Comparison of ENCODE assay signal across 2 cellular contexts in genomic region chr5:140569197-140569596, GRCh38.
TF ChIP-seq lines count a peak whose summit lies in the region.

No MANE protein-coding gene starts in this region.

TF ChIP-seq in liver, 16 proteins besides CTCF, POLR2A, EP300 and RAD21:
- no peak for TF ChIP-seq GABPA (IDR thresholded peaks at IDR 0.05 in 1 of 2, conservative IDR thresholded peaks at IDR 0.05 in 1 of 2)
- TF ChIP-seq HNF4A (conservative IDR thresholded peaks at IDR 0.05), result no peak
- TF ChIP-seq, protein P1, sequence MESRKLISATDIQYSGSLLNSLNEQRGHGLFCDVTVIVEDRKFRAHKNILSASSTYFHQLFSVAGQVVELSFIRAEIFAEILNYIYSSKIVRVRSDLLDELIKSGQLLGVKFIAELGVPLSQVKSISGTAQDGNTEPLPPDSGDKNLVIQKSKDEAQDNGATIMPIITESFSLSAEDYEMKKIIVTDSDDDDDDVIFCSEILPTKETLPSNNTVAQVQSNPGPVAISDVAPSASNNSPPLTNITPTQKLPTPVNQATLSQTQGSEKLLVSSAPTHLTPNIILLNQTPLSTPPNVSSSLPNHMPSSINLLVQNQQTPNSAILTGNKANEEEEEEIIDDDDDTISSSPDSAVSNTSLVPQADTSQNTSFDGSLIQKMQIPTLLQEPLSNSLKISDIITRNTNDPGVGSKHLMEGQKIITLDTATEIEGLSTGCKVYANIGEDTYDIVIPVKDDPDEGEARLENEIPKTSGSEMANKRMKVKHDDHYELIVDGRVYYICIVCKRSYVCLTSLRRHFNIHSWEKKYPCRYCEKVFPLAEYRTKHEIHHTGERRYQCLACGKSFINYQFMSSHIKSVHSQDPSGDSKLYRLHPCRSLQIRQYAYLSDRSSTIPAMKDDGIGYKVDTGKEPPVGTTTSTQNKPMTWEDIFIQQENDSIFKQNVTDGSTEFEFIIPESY (IDR thresholded peaks at IDR 0.05), result no peak

TF ChIP-seq in HepG2, 621 proteins besides CTCF, POLR2A, EP300 and RAD21:
- TF ChIP-seq KLF12 (CRISPR knock-in tag; IDR thresholded peaks at IDR 0.05; ENCODE audit: borderline replicate concordance), result no peak
- TF ChIP-seq ZNF33B (CRISPR knock-in tag; IDR thresholded peaks at IDR 0.05), result no peak
- TF ChIP-seq ZNF24 (IDR thresholded peaks at IDR 0.05), result no peak
- TF ChIP-seq XBP1 (CRISPR knock-in tag; IDR thresholded peaks at IDR 0.05), result no peak
- TF ChIP-seq MEIS2 (CRISPR knock-in tag; IDR thresholded peaks at IDR 0.05), result no peak
- TF ChIP-seq TGIF2 (CRISPR knock-in tag; IDR thresholded peaks at IDR 0.05), result no peak
- TF ChIP-seq MLLT10 (CRISPR knock-in tag; IDR thresholded peaks at IDR 0.05), result no peak
- TF ChIP-seq BCL3 (CRISPR knock-in tag; IDR thresholded peaks at IDR 0.05), result no peak
- no peak for TF ChIP-seq ZNF496 (CRISPR knock-in tag; IDR thresholded peaks at IDR 0.05; ENCODE audit: insufficient replicate concordance)
- no peak for TF ChIP-seq ARNT (IDR thresholded peaks at IDR 0.05)
- TF ChIP-seq, protein P2, sequence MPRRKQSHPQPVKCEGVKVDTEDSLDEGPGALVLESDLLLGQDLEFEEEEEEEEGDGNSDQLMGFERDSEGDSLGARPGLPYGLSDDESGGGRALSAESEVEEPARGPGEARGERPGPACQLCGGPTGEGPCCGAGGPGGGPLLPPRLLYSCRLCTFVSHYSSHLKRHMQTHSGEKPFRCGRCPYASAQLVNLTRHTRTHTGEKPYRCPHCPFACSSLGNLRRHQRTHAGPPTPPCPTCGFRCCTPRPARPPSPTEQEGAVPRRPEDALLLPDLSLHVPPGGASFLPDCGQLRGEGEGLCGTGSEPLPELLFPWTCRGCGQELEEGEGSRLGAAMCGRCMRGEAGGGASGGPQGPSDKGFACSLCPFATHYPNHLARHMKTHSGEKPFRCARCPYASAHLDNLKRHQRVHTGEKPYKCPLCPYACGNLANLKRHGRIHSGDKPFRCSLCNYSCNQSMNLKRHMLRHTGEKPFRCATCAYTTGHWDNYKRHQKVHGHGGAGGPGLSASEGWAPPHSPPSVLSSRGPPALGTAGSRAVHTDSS (CRISPR knock-in tag; conservative IDR thresholded peaks at IDR 0.05), result no peak
- TF ChIP-seq, protein P3, sequence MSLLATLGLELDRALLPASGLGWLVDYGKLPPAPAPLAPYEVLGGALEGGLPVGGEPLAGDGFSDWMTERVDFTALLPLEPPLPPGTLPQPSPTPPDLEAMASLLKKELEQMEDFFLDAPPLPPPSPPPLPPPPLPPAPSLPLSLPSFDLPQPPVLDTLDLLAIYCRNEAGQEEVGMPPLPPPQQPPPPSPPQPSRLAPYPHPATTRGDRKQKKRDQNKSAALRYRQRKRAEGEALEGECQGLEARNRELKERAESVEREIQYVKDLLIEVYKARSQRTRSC (CRISPR knock-in tag; IDR thresholded peaks at IDR 0.05; ENCODE audit: low read depth), result no peak
- no peak for TF ChIP-seq SOX13 (IDR thresholded peaks at IDR 0.05)
- no peak for TF ChIP-seq SOX13 (CRISPR knock-in tag; conservative IDR thresholded peaks at IDR 0.05 in 1 of 2, IDR thresholded peaks at IDR 0.05 in 1 of 2)
- TF ChIP-seq, protein P4, sequence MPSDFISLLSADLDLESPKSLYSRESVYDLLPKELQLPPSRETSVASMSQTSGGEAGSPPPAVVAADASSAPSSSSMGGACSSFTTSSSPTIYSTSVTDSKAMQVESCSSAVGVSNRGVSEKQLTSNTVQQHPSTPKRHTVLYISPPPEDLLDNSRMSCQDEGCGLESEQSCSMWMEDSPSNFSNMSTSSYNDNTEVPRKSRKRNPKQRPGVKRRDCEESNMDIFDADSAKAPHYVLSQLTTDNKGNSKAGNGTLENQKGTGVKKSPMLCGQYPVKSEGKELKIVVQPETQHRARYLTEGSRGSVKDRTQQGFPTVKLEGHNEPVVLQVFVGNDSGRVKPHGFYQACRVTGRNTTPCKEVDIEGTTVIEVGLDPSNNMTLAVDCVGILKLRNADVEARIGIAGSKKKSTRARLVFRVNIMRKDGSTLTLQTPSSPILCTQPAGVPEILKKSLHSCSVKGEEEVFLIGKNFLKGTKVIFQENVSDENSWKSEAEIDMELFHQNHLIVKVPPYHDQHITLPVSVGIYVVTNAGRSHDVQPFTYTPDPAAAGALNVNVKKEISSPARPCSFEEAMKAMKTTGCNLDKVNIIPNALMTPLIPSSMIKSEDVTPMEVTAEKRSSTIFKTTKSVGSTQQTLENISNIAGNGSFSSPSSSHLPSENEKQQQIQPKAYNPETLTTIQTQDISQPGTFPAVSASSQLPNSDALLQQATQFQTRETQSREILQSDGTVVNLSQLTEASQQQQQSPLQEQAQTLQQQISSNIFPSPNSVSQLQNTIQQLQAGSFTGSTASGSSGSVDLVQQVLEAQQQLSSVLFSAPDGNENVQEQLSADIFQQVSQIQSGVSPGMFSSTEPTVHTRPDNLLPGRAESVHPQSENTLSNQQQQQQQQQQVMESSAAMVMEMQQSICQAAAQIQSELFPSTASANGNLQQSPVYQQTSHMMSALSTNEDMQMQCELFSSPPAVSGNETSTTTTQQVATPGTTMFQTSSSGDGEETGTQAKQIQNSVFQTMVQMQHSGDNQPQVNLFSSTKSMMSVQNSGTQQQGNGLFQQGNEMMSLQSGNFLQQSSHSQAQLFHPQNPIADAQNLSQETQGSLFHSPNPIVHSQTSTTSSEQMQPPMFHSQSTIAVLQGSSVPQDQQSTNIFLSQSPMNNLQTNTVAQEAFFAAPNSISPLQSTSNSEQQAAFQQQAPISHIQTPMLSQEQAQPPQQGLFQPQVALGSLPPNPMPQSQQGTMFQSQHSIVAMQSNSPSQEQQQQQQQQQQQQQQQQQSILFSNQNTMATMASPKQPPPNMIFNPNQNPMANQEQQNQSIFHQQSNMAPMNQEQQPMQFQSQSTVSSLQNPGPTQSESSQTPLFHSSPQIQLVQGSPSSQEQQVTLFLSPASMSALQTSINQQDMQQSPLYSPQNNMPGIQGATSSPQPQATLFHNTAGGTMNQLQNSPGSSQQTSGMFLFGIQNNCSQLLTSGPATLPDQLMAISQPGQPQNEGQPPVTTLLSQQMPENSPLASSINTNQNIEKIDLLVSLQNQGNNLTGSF (CRISPR knock-in tag; IDR thresholded peaks at IDR 0.05), result no peak
- TF ChIP-seq ZNF562 (CRISPR knock-in tag; IDR thresholded peaks at IDR 0.05; ENCODE audit: borderline replicate concordance), result no peak
- TF ChIP-seq ZNF850 (CRISPR knock-in tag; conservative IDR thresholded peaks at IDR 0.05), result no peak
- no peak for TF ChIP-seq ZFP36L1 (CRISPR knock-in tag; IDR thresholded peaks at IDR 0.05)
